In genomic region chr15:24972707-24973106, GRCh38 we compare ENCODE assay signal across 1 cellular context. TPM values are rescaled to one million over a fixed set of nuclear protein-coding genes. Genes with fewer than 3 reads are reported as not detected.
"Had no signal": no experiment of that assay in that cellular context is flagged by ENCODE, and none has a peak within 500 bp of the region (broad histone marks: within the 10 kb centered on the region; RNA-seq: fewer than 3 reads in every experiment).

No MANE protein-coding gene starts in this region.

RNA-seq across cellular contexts. Expression of gene SNURF, which starts 17.9 kb away (rescaled TPM):
- total RNA-seq: G401 had no signal
